Comparison of ENCODE assay signal across 10 cellular contexts in the genomic region with DNA sequence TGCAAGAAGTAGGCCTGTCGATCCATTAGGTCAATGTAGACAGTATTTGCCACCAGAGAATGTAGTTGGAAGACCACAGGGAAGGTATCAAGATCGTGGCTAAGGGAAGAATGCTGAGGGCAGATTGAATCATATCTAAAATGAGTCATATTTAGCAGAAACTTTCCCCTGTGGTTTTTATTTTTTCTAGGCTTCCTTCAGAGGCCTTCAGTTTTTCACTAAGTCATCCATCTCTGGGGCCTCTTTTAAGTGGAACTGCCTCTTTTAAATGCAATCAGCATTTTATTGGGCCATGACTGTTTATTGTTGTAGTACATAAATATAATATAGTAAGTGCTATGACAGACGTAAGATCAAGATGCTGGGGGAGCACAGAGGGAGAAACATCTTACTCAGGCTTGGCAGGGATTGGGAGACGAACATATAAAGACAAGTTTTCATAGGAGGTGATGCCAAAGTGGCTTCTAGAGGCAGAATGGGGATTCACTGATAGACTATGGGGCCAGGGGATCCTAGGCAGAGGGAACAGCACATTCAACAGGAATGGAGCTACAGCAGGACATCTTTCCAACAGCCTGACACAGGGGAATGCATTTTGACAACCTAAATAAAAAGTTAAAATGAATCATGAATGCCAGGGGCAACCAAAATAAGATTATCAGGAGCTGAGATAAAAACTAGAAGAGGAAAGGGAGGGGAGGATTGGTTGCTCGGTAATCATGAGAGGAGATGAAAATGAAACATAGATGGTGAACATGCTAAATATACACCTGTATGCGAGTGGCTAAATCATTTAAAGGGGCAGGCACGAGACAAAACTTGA. TPM values are rescaled to one million over a fixed set of nuclear protein-coding genes. Genes with fewer than 3 reads are reported as not detected.
A peak's percentile ranks its signal among the peaks of the same experiment; 100 is the strongest.
DNase-seq lines count a peak whose midpoint lies in the region; ATAC-seq and TF ChIP-seq lines count a peak whose summit lies in the region.
"Had no signal": no experiment of that assay in that cellular context is flagged by ENCODE, and none has a peak within 500 bp of the region (broad histone marks: within the 10 kb centered on the region; RNA-seq: fewer than 3 reads in every experiment).

No MANE protein-coding gene starts in this region.

- peak; percentile 92 for DNase-seq in A172 (ENCODE audit: low spot score)
- peak; percentile 65 for DNase-seq in astrocyte of the cerebellum (ENCODE audit: low read depth)
- no peak for DNase-seq in NCI-H524 (lab: John Stamatoyannopoulos, UW)
- DNase-seq in NCI-H146 treated with DMSO at 0.1 percent for 48 hours (lab: John Stamatoyannopoulos, UW; ENCODE audit: unreplicated experiment), result no peak
- no peak for DNase-seq in posterior vena cava (ENCODE audit: low spot score)
- DNase-seq: DMS79 treated with DMSO at 0.1 percent for 48 hours, NCI-H446 treated with DMSO at 0.1 percent for 48 hours had no signal

- TF ChIP-seq CTCF in astrocyte of the cerebellum (IDR thresholded peaks at IDR 0.05; ENCODE audit: low read depth, low read length, missing control alignments), result no peak

- in situ Hi-C loops in astrocyte of the cerebellum (cut with HindIII; ENCODE audit: low sequenced_read_pairs), result no loop called here

- intact Hi-C loops in posterior vena cava (cut with DNase I), result no loop called here

- H3K4me3 ChIP-seq in astrocyte of the cerebellum (ENCODE audit: low read depth, low read length), result no peak overlapping the region

- peak; percentile 87 for ATAC-seq in GM19351 (IDR thresholded peaks at IDR 0.05; ENCODE audit: unreplicated experiment)
- peak; percentile 87 for ATAC-seq in HG03442 (IDR thresholded peaks at IDR 0.05; ENCODE audit: unreplicated experiment)
- no peak for ATAC-seq in HG03457 (IDR thresholded peaks at IDR 0.05; ENCODE audit: unreplicated experiment)

RNA-seq across cellular contexts. Expression of a gene that starts 20.1 kb away (rescaled TPM):
- total RNA-seq in A172 (2014; rRNA removed; shearing (Covaris generic)), result not detected in 2 replicates
- not detected for total RNA-seq in posterior vena cava

Comparison
In these comparisons a context has a peak if more than half of its experiments do, and no peak if none do; other contexts are left out.
1. DNase-seq: peak in A172 (single experiment) and astrocyte of the cerebellum (single experiment); none in NCI-H524 (0 of 2), NCI-H146 treated with DMSO at 0.1 percent for 48 hours (single experiment) and posterior vena cava (single experiment).